Comparison of ENCODE assay signal across 7 cellular contexts in the genomic region with DNA sequence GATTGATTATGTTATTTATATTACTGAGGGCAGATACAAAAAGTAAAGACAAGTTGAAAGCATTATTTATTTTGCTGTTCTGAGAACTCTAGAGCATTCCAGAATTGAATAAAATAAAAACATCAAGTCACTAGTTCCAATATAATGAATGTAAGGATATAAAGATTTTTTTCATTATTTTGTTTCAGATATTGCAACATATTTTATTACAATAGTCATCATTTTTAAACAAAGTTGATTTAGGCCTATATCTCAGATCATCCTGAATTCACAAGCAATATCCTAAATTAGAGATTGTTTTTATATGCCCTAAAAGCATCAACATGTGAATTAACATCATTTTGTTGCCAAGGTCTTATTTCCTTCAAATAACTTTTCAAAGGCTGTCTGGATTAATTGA.
"Had no signal": no experiment of that assay in that cellular context is flagged by ENCODE, and none has a peak within 500 bp of the region (broad histone marks: within the 10 kb centered on the region; RNA-seq: fewer than 3 reads in every experiment).

No MANE protein-coding gene starts in this region.

- FAIRE-seq: GM12878, GM12891, GM12892, GM18507, GM19239 had no signal

- DNase-seq: GDM1, GF-D8 had no signal

- ATAC-seq: GM12878 had no signal

- H3K4me3 ChIP-seq: GM12878 had no signal
